24 cellular contexts compared by ENCODE assay signal in the genomic region with DNA sequence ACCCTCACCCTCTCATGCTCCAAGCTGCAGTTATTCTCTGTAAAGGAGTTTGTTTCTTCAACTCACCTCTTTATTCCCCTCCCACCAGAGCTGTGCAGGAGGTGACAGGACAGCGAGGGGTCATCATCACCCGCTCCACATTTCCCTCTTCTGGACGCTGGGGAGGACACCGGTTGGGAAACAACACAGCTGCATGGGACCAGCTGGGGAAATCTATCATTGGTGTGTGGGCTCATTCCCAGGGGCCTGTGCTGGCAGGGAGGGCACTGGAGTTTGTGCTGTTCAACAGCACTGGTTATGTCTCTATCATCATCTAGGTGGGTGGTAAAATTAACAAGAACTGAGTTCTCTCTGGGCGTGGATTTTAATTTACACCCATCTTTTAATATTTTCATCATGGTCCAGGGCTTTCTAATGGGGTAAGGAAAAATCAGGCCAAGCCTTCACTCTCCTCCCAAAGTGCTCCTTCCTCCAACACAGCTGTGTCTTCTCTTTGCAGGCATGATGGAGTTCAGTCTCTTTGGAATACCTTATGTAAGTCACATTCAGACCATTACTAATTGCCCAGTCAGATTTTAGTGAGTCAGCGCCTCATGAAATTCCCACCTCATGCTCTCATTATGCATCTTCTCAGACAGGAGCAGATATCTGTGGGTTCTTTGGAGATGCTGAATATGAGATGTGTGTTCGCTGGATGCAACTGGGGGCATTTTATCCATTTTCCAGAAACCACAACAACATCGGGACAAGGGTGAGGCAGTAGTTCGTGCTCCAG.
DNase-seq lines count a peak whose midpoint lies in the region; ATAC-seq and TF ChIP-seq lines count a peak whose summit lies in the region.
"Had no signal": no experiment of that assay in that cellular context is flagged by ENCODE, and none has a peak within 500 bp of the region (broad histone marks: within the 10 kb centered on the region; RNA-seq: fewer than 3 reads in every experiment).

No MANE protein-coding gene starts in this region.

- in situ Hi-C loops in astrocyte of the cerebellum (cut with HindIII; ENCODE audit: low sequenced_read_pairs), result no loop called here

- H3K4me3 ChIP-seq in astrocyte of the cerebellum (ENCODE audit: low read depth, low read length) (no peak overlapping the region), kidney epithelial cell (ENCODE audit: low read depth, low read length) (no peak overlapping the region)
- H3K4me3 ChIP-seq: dorsolateral prefrontal cortex, HAP-1, K562, psoas muscle, thoracic aorta had no signal

- H3K27me3 ChIP-seq in kidney epithelial cell (ENCODE audit: control insufficient read depth, insufficient read depth, low read length), result no peaks in the 10 kb centered on the region
- H3K27me3 ChIP-seq: BE2C had no signal

- peak; percentile 59 for DNase-seq in EL
- DNase-seq in NCI-H226, result peak; percentile 49
- peak; percentile 70 for DNase-seq in astrocyte of the cerebellum (ENCODE audit: low read depth)
- peak; percentile 7 for DNase-seq in kidney epithelial cell (ENCODE audit: low read depth)
- no peak for DNase-seq in occipital lobe (lab: John Stamatoyannopoulos, UW)
- DNase-seq in cardiac septum (ENCODE audit: low spot score), result no peak
- DNase-seq: activated CD4-positive, alpha-beta T cell treated with anti-CD3 and anti-CD28 coated beads for 1 hour; activated T-cell treated with anti-CD3 and anti-CD28 coated beads for 4 hours; BE2C; CD8-positive, alpha-beta memory T cell; DMS153; dorsolateral prefrontal cortex; midbrain; naive thymus-derived CD4-positive, alpha-beta T cell; NCI-H1436; NCI-H2107; NCI-H510A treated with DMSO at 0.1 percent for 48 hours; psoas muscle had no signal

- TF ChIP-seq CTCF in astrocyte of the cerebellum (IDR thresholded peaks at IDR 0.05; ENCODE audit: low read depth, low read length, missing control alignments) (no peak), kidney epithelial cell (IDR thresholded peaks at IDR 0.05; ENCODE audit: insufficient read depth, low read length, poor library complexity, severe bottlenecking) (no peak)

- H3K36me3 ChIP-seq in kidney epithelial cell (ENCODE audit: control insufficient read depth, insufficient read depth, low read length), result no peaks in the 10 kb centered on the region
- H3K36me3 ChIP-seq: BE2C, HAP-1, thoracic aorta had no signal

- intact Hi-C loops in cardiac septum (cut with DNase I), result no loop called here

- no peak for ATAC-seq in HG02981 (IDR thresholded peaks at IDR 0.05; ENCODE audit: unreplicated experiment)
- no peak for ATAC-seq in GM18909 (IDR thresholded peaks at IDR 0.05; ENCODE audit: poor library complexity, unreplicated experiment)
- ATAC-seq: activated naive CD4-positive, alpha-beta T cell treated with anti-CD3 and anti-CD28 coated beads, Interleukin-2, amount 50 U/mL, for 72 hours; K562; naive thymus-derived CD4-positive, alpha-beta T cell; psoas muscle had no signal

Comparison
In these comparisons a context has a peak if more than half of its experiments do, and no peak if none do; other contexts are left out.
1. DNase-seq: peak in EL (single experiment), NCI-H226 (single experiment), astrocyte of the cerebellum (single experiment) and kidney epithelial cell (single experiment); none in occipital lobe (single experiment) and cardiac septum (single experiment).